10 cellular contexts compared by ENCODE assay signal in genomic region chr11:30016588-30017363, GRCh38. TPM values are rescaled to one million over a fixed set of nuclear protein-coding genes. Genes with fewer than 3 reads are reported as not detected.
A peak's percentile ranks its signal among the peaks of the same experiment; 100 is the strongest.
DNase-seq lines count a peak whose midpoint lies in the region; ATAC-seq and TF ChIP-seq lines count a peak whose summit lies in the region.
"Had no signal": no experiment of that assay in that cellular context is flagged by ENCODE, and none has a peak within 500 bp of the region (broad histone marks: within the 10 kb centered on the region; RNA-seq: fewer than 3 reads in every experiment).

Gene KCNA4 (minus strand): TSS chr11:30017030. CDS start chr11:30012678, 4,352 bp downstream.

- H3K36me3 ChIP-seq in hepatocyte (replicated peaks; ENCODE audit: insufficient read depth, low read depth): no peaks in the 10 kb centered on the region

- H3K4me3 ChIP-seq in hepatocyte: peak within 1 kb of the TSS; percentile 60
- peak within 1 kb of the TSS; percentile 36 for H3K4me3 ChIP-seq in skeletal muscle cell (ENCODE audit: low read depth, low read length)

- peak; percentile 22 for TF ChIP-seq CTCF in hepatocyte (IDR thresholded peaks at IDR 0.05; ENCODE audit: poor library complexity)

- H3K27ac ChIP-seq in hepatocyte: no peak within 1 kb of the TSS
- H3K27ac ChIP-seq: VCaP had no signal

- DNase-seq in HEK293T (ENCODE audit: extremely low spot score) (peak; percentile 71), T1000 (lab: John Stamatoyannopoulos, UW) (peak; percentile 21), hepatocyte (ENCODE audit: low spot score) (peak; percentile 79), skeletal muscle cell (ENCODE audit: low read depth) (no peak), NCI-H510A treated with DMSO at 0.1 percent for 48 hours (lab: John Stamatoyannopoulos, UW) (no peak)

- CTCF ChIA-PET in HEK293T (lab: Yijun Ruan, JAX): interaction anchor here (1.1 kb wide), 1 partner anchor 11 kb away, joined by 3 read pairs; no protein-coding TSS in a partner anchor

- peaks cover 61% of the 10 kb centered on the region for H3K27me3 ChIP-seq in hepatocyte

- no peaks in the 10 kb centered on the region for H3K79me2 ChIP-seq in hepatocyte

- peak within 1 kb of the TSS; percentile 94 for H3K4me2 ChIP-seq in hepatocyte

- no peaks in the 10 kb centered on the region for H3K9me2 ChIP-seq in hepatocyte (replicated peaks; ENCODE audit: insufficient read depth)

- POLR2A ChIA-PET in HEK293T (lab: Yijun Ruan, JAX): no interaction called here

- peaks cover 3% of the 10 kb centered on the region for H3K4me1 ChIP-seq in hepatocyte (ENCODE audit: insufficient read depth)

- ATAC-seq in GM21390 (IDR thresholded peaks at IDR 0.05; ENCODE audit: unreplicated experiment) (no peak), GM19023 (IDR thresholded peaks at IDR 0.05; ENCODE audit: unreplicated experiment) (no peak), GM19452 (IDR thresholded peaks at IDR 0.05; ENCODE audit: unreplicated experiment) (no peak)

- H3K9me3 ChIP-seq in hepatocyte (ENCODE audit: low read depth): no peaks in the 10 kb centered on the region

- H4K20me1 ChIP-seq in hepatocyte (ENCODE audit: insufficient read depth, poor library complexity, severe bottlenecking): no peaks in the 10 kb centered on the region

- WGBS in hepatocyte (ENCODE audit: low lambda C conversion rate, missing lambda C conversion rate): 2% methylated on average over 40 of the region's 50 CpGs

- peak within 1 kb of the TSS; percentile 57 for H2AFZ ChIP-seq in hepatocyte

TF ChIP-seq in HEK293T, 16 proteins besides CTCF, POLR2A, EP300 and RAD21:
- no peak for TF ChIP-seq HDGF (IDR thresholded peaks at IDR 0.05; ENCODE audit: borderline replicate concordance)
- no peak for TF ChIP-seq ZNF384 (IDR thresholded peaks at IDR 0.05)
- TF ChIP-seq PKNOX1 (IDR thresholded peaks at IDR 0.05): no peak
- TF ChIP-seq SP1 (IDR thresholded peaks at IDR 0.05): no peak
- no peak for TF ChIP-seq CTBP1 (IDR thresholded peaks at IDR 0.05; ENCODE audit: borderline replicate concordance)
- no peak for TF ChIP-seq SUZ12 (IDR thresholded peaks at IDR 0.05)
- no peak for TF ChIP-seq FOXK2 (IDR thresholded peaks at IDR 0.05)
- no peak for TF ChIP-seq FOXA1 (IDR thresholded peaks at IDR 0.05)
- no peak for TF ChIP-seq L3MBTL2 (conservative IDR thresholded peaks at IDR 0.05)
- no peak for TF ChIP-seq TARDBP (IDR thresholded peaks at IDR 0.05)
- TF ChIP-seq ELF4 (IDR thresholded peaks at IDR 0.05): no peak
- no peak for TF ChIP-seq BHLHE40 (IDR thresholded peaks at IDR 0.05; ENCODE audit: borderline replicate concordance)
- no peak for TF ChIP-seq FOXM1 (IDR thresholded peaks at IDR 0.05; ENCODE audit: borderline replicate concordance)
- no peak for TF ChIP-seq ARNT (IDR thresholded peaks at IDR 0.05)
- no peak for TF ChIP-seq NFRKB (IDR thresholded peaks at IDR 0.05)
- no peak for TF ChIP-seq LEF1 (IDR thresholded peaks at IDR 0.05; ENCODE audit: borderline replicate concordance)

RNA-seq across cellular contexts. Expression of gene KCNA4, which starts in this region (rescaled TPM):
- 1.1 and 1.6 TPM in 2 replicates for total RNA-seq in hepatocyte
- polyA plus RNA-seq in hepatocyte: 0.38 and 0.47 TPM in 2 replicates
- total RNA-seq: dermis microvascular lymphatic vessel endothelial cell had no signal

Comparison
In these comparisons a context has a peak if more than half of its experiments do, and no peak if none do; other contexts are left out.
1. DNase-seq: peak in HEK293T (single experiment), T1000 (single experiment) and hepatocyte (single experiment); none in skeletal muscle cell (single experiment) and NCI-H510A treated with DMSO at 0.1 percent for 48 hours (single experiment).